11 cellular contexts compared by ENCODE assay signal in the genomic region with DNA sequence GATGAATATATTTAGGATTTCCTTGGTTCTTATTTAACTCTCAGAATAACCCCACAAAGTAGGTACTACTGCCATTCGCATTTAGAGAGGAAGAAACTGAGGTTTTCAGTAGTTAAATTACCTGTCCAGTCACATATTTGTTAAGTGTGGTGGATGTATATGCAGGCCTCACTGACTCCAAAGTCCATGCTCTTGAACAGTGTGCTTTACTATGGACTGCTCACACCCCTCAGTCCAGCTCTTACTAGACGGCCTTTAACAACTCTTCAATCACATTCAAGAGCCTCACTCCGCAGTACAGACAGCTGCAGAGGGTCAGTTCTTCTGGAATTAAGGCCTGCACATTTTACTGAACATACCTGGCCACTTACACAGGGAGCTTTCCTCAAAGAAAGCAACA. TPM values are rescaled to one million over a fixed set of nuclear protein-coding genes. Genes with fewer than 3 reads are reported as not detected.
"Had no signal": no experiment of that assay in that cellular context is flagged by ENCODE, and none has a peak within 500 bp of the region (broad histone marks: within the 10 kb centered on the region; RNA-seq: fewer than 3 reads in every experiment).

No MANE protein-coding gene starts in this region.

- H3K9me3 ChIP-seq: HAP-1 had no signal

- H3K4me3 ChIP-seq: GM23248, GM23338, HAP-1 had no signal

- H3K4me2 ChIP-seq: GM23338 had no signal

- FAIRE-seq: H1, H54 had no signal

- H3K9ac ChIP-seq: GM23248 had no signal

- H2AFZ ChIP-seq: GM23248, GM23338 had no signal

- H3K4me1 ChIP-seq: HAP-1 had no signal

- H3K36me3 ChIP-seq: HAP-1 had no signal

- DNase-seq: GM23248, GOT3, H7, H9, HCEC 1CT, HFFc6 had no signal

- H3K27ac ChIP-seq: GM23248 had no signal

- ATAC-seq: GM23338, HCT116 had no signal

RNA-seq across cellular contexts. Expression of a gene that starts 36.2 kb away (rescaled TPM):
- total RNA-seq: H7 had no signal
- polyA plus RNA-seq: H1 had no signal
